In the genomic region with DNA sequence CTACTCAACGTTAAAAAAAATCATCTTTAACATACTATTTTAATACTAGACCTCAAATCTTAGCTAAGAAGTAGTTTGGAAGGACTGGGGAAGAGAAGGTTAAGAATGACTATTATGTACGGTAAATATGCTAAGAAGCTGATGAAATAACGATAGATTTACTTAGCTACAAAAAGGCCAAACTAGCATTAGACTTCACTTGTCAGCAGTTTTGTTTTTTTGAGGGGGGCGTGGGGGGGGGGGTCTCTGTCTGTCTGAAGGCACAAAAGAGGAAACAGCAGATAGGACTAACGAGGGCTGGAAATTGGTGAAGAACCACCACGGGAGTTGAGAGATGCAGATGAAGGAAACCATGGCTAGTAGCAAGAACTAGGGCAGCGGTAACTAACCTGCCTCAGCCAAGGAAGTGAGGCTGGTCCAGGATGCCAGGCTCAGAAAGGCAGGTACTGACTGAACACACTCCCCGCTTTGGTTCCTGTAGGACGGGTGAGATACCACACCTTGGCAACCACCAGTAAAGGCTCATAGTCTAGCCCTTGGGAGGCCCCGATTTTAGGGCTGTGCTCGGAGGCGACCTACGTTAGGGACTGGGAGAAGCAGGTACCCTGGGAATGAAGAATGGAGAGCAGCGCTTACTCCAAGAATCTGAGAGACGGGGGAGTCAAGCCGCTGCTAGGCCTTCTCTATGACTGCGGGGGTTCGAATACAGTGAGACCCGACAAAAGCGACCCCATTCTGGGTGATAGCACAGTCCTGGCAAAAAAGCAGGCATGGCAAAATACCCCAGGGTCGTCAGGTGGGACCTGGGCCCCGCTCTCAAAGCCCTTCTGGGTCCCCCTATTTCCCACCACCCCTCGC, we compare ENCODE assay signal across 1 cellular context.
TF ChIP-seq lines count a peak whose summit lies in the region.

No MANE protein-coding gene starts in this region.

TF ChIP-seq in HepG2, 621 proteins besides CTCF, POLR2A, EP300 and RAD21 (continued from another document and continues in another):
- TF ChIP-seq, protein P1, sequence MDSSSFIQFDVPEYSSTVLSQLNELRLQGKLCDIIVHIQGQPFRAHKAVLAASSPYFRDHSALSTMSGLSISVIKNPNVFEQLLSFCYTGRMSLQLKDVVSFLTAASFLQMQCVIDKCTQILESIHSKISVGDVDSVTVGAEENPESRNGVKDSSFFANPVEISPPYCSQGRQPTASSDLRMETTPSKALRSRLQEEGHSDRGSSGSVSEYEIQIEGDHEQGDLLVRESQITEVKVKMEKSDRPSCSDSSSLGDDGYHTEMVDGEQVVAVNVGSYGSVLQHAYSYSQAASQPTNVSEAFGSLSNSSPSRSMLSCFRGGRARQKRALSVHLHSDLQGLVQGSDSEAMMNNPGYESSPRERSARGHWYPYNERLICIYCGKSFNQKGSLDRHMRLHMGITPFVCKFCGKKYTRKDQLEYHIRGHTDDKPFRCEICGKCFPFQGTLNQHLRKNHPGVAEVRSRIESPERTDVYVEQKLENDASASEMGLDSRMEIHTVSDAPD (CRISPR knock-in tag; IDR thresholded peaks at IDR 0.05) = peak; percentile 56; the same call in 1 of the 2 replicates
- TF ChIP-seq ATF7 (IDR thresholded peaks at IDR 0.05) (no peak), ATF7 (CRISPR knock-in tag; IDR thresholded peaks at IDR 0.05) (no peak; the same call in 1 of the 2 replicates), ZNF577 (CRISPR knock-in tag; IDR thresholded peaks at IDR 0.05; ENCODE audit: borderline replicate concordance, low read depth) (no peak), ZSCAN12 (CRISPR knock-in tag; IDR thresholded peaks at IDR 0.05) (no peak), ZNF615 (CRISPR knock-in tag; IDR thresholded peaks at IDR 0.05; ENCODE audit: borderline replicate concordance) (peak; percentile 95; the same call in 1 of the 2 replicates), ZNF780A (CRISPR knock-in tag; IDR thresholded peaks at IDR 0.05) (no peak), ZNF704 (CRISPR knock-in tag; IDR thresholded peaks at IDR 0.05; ENCODE audit: borderline replicate concordance) (0 out of 2 replicates have a peak, but pooled peaks have one; percentile 12), DMAP1 (CRISPR knock-in tag; IDR thresholded peaks at IDR 0.05) (no peak), LCORL (IDR thresholded peaks at IDR 0.05) (no peak), LCORL (CRISPR knock-in tag; IDR thresholded peaks at IDR 0.05) (no peak), HNRNPUL1 (IDR thresholded peaks at IDR 0.05; ENCODE audit: low read depth, low read length) (no peak), TBL1XR1 (IDR thresholded peaks at IDR 0.05; ENCODE audit: borderline replicate concordance, low read length, partially characterized antibody) (peak; percentile 30), ZNF180 (CRISPR knock-in tag; IDR thresholded peaks at IDR 0.05; ENCODE audit: borderline replicate concordance, low read depth) (no peak; the same call in 1 of the 2 replicates), KMT2A (CRISPR knock-in tag; IDR thresholded peaks at IDR 0.05) (peak; percentile 75; the same call in 1 of the 2 replicates), ZNF598 (CRISPR knock-in tag; IDR thresholded peaks at IDR 0.05; ENCODE audit: borderline replicate concordance) (peak; percentile 37; the same call in 1 of the 2 replicates), RFXAP (CRISPR knock-in tag; IDR thresholded peaks at IDR 0.05; ENCODE audit: borderline replicate concordance) (peak; percentile 28; the same call in 1 of the 2 replicates), ZNF3 (CRISPR knock-in tag; IDR thresholded peaks at IDR 0.05) (peak; percentile 16; the same call in 1 of the 2 replicates), ZNF263 (CRISPR knock-in tag; IDR thresholded peaks at IDR 0.05) (peak; percentile 47; the same call in 1 of the 2 replicates), ZHX1 (CRISPR knock-in tag; IDR thresholded peaks at IDR 0.05; ENCODE audit: low read depth) (no peak), SKIL (CRISPR knock-in tag; IDR thresholded peaks at IDR 0.05; ENCODE audit: borderline replicate concordance) (no peak), TRIM24 (CRISPR knock-in tag; IDR thresholded peaks at IDR 0.05) (no peak), ZBTB42 (CRISPR knock-in tag; IDR thresholded peaks at IDR 0.05) (0 out of 2 replicates have a peak, but pooled peaks have one; percentile 22), KLF9 (CRISPR knock-in tag; IDR thresholded peaks at IDR 0.05; ENCODE audit: low read depth) (0 out of 2 replicates have a peak, but pooled peaks have one; percentile 24)
- TF ChIP-seq, protein P2, sequence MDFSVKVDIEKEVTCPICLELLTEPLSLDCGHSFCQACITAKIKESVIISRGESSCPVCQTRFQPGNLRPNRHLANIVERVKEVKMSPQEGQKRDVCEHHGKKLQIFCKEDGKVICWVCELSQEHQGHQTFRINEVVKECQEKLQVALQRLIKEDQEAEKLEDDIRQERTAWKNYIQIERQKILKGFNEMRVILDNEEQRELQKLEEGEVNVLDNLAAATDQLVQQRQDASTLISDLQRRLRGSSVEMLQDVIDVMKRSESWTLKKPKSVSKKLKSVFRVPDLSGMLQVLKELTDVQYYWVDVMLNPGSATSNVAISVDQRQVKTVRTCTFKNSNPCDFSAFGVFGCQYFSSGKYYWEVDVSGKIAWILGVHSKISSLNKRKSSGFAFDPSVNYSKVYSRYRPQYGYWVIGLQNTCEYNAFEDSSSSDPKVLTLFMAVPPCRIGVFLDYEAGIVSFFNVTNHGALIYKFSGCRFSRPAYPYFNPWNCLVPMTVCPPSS (IDR thresholded peaks at IDR 0.05) = no peak
- TF ChIP-seq, protein P3, sequence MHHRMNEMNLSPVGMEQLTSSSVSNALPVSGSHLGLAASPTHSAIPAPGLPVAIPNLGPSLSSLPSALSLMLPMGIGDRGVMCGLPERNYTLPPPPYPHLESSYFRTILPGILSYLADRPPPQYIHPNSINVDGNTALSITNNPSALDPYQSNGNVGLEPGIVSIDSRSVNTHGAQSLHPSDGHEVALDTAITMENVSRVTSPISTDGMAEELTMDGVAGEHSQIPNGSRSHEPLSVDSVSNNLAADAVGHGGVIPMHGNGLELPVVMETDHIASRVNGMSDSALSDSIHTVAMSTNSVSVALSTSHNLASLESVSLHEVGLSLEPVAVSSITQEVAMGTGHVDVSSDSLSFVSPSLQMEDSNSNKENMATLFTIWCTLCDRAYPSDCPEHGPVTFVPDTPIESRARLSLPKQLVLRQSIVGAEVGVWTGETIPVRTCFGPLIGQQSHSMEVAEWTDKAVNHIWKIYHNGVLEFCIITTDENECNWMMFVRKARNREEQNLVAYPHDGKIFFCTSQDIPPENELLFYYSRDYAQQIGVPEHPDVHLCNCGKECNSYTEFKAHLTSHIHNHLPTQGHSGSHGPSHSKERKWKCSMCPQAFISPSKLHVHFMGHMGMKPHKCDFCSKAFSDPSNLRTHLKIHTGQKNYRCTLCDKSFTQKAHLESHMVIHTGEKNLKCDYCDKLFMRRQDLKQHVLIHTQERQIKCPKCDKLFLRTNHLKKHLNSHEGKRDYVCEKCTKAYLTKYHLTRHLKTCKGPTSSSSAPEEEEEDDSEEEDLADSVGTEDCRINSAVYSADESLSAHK (CRISPR knock-in tag; IDR thresholded peaks at IDR 0.05; ENCODE audit: borderline replicate concordance) = peak; percentile 52; the same call in 1 of the 2 replicates
- TF ChIP-seq, protein P4, sequence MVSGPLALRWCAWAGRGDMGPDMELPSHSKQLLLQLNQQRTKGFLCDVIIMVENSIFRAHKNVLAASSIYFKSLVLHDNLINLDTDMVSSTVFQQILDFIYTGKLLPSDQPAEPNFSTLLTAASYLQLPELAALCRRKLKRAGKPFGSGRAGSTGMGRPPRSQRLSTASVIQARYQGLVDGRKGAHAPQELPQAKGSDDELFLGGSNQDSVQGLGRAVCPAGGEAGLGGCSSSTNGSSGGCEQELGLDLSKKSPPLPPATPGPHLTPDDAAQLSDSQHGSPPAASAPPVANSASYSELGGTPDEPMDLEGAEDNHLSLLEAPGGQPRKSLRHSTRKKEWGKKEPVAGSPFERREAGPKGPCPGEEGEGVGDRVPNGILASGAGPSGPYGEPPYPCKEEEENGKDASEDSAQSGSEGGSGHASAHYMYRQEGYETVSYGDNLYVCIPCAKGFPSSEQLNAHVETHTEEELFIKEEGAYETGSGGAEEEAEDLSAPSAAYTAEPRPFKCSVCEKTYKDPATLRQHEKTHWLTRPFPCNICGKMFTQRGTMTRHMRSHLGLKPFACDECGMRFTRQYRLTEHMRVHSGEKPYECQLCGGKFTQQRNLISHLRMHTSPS (CRISPR knock-in tag; IDR thresholded peaks at IDR 0.05; ENCODE audit: low read depth) = peak; percentile 62
- TF ChIP-seq, protein P5, sequence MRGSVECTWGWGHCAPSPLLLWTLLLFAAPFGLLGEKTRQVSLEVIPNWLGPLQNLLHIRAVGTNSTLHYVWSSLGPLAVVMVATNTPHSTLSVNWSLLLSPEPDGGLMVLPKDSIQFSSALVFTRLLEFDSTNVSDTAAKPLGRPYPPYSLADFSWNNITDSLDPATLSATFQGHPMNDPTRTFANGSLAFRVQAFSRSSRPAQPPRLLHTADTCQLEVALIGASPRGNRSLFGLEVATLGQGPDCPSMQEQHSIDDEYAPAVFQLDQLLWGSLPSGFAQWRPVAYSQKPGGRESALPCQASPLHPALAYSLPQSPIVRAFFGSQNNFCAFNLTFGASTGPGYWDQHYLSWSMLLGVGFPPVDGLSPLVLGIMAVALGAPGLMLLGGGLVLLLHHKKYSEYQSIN (CRISPR knock-in tag; IDR thresholded peaks at IDR 0.05; ENCODE audit: borderline replicate concordance) = 0 out of 2 replicates have a peak, but pooled peaks have one; percentile 14
- TF ChIP-seq, protein P6, sequence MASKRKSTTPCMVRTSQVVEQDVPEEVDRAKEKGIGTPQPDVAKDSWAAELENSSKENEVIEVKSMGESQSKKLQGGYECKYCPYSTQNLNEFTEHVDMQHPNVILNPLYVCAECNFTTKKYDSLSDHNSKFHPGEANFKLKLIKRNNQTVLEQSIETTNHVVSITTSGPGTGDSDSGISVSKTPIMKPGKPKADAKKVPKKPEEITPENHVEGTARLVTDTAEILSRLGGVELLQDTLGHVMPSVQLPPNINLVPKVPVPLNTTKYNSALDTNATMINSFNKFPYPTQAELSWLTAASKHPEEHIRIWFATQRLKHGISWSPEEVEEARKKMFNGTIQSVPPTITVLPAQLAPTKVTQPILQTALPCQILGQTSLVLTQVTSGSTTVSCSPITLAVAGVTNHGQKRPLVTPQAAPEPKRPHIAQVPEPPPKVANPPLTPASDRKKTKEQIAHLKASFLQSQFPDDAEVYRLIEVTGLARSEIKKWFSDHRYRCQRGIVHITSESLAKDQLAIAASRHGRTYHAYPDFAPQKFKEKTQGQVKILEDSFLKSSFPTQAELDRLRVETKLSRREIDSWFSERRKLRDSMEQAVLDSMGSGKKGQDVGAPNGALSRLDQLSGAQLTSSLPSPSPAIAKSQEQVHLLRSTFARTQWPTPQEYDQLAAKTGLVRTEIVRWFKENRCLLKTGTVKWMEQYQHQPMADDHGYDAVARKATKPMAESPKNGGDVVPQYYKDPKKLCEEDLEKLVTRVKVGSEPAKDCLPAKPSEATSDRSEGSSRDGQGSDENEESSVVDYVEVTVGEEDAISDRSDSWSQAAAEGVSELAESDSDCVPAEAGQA (IDR thresholded peaks at IDR 0.05; ENCODE audit: low read depth) = no peak
- TF ChIP-seq, protein P6 (CRISPR knock-in tag; IDR thresholded peaks at IDR 0.05; ENCODE audit: borderline replicate concordance) = no peak
